17 cellular contexts compared by ENCODE assay signal in the genomic region with DNA sequence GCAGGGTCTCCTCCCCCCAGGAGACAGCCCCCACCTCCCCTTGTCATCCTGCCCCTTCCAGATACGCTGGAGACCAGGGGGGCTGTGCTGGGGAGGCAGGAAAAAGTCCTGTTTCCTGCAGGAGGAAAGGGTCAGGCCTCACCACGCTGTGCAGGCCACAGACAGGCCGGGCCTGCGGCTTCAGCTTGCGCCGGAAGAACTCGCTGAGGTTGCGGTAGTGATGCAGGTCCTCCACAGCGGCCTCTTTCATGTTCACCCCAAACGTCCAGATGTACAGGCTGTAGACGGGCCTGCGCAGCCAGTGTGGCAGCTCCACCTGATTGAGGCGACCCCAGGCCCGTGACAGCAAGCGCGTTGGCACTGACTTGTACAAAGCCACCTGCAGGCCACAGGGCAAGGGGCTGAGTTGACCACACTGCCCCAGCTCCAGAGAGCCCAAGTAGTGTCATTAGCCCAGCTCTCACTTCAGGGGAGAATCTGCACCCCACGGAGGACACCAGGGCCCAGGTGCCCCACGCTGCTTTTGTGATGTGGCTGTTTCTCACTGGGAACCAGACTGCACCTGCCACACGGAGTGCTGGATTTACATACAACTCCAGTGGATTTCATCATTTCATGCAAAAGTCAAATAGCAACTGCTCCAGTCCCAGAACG. TPM values are rescaled to one million over a fixed set of nuclear protein-coding genes. Genes with fewer than 3 reads are reported as not detected.
DNase-seq lines count a peak whose midpoint lies in the region; ATAC-seq and TF ChIP-seq lines count a peak whose summit lies in the region.
"Had no signal": no experiment of that assay in that cellular context is flagged by ENCODE, and none has a peak within 500 bp of the region (broad histone marks: within the 10 kb centered on the region; RNA-seq: fewer than 3 reads in every experiment).

No MANE protein-coding gene starts in this region.

- H3K27ac ChIP-seq in vagina, result no peak overlapping the region
- H3K27ac ChIP-seq: cardiac muscle cell, left lung, upper lobe of right lung had no signal

- peak overlapping the region; percentile 80 for H3K27ac Mint-ChIP-seq in stimulated activated naive CD8-positive, alpha-beta T cell treated with anti-CD3 and anti-CD28 coated beads, Interleukin-15, Interleukin-2, amounts not matched to agents 100 ng/mL and 50 ng/mL, for 24 hours
- peak overlapping the region; percentile 67 for H3K27ac Mint-ChIP-seq in activated CD8-positive, alpha-beta T cell treated with anti-CD3 and anti-CD28 coated beads, Interleukin-2, amount 10 ng/mL, durations not matched to agents 7 days and 5 days
- peak overlapping the region; percentile 69 to 89 (median 86) for H3K27ac Mint-ChIP-seq in immature natural killer cell
- no peak overlapping the region for H3K27ac Mint-ChIP-seq in T-helper 2 cell treated with Interferon-gamma antibody and Interleukin-4, amounts not matched to agents 5 μg/mL and 100 μg/mL, for 36 hours

- no peak overlapping the region for H3K4me3 ChIP-seq in vagina
- H3K4me3 ChIP-seq: adrenal gland, cardiac muscle cell, left lung, upper lobe of right lung had no signal

- DNase-seq in stimulated activated naive CD8-positive, alpha-beta T cell treated with anti-CD3 and anti-CD28 coated beads, Interleukin-15, Interleukin-2, amounts not matched to agents 100 U/mL and 50 U/mL, for 24 hours, result no peak
- DNase-seq in activated CD8-positive, alpha-beta T cell treated with anti-CD3 and anti-CD28 coated beads, Interleukin-2, amount 10 ng/mL, durations not matched to agents 7 days and 5 days, result no peak
- DNase-seq in immature natural killer cell (peak; percentile 26 to 45 (median 44)), vagina (ENCODE audit: extremely low spot score in 2 of 2) (no peak)
- no peak for DNase-seq in T-helper 2 cell treated with Interferon-gamma antibody and Interleukin-4, amounts not matched to agents 5 μg/mL and 100 μg/mL, for 36 hours (ENCODE audit: low spot score)
- DNase-seq: activated CD4-positive, CD25-positive, alpha-beta regulatory T cell; adrenal gland; Kasumi-1; NCI-H2107; NCI-H526 treated with DMSO at 0.1 percent for 48 hours; occipital lobe; stimulated activated naive CD4-positive, alpha-beta T cell treated with Interleukin-2 at 50 U/mL for 16 hours; upper lobe of right lung had no signal

- H3K27me3 ChIP-seq in vagina, result no peaks in the 10 kb centered on the region
- H3K27me3 ChIP-seq: adrenal gland, cardiac muscle cell, left lung, upper lobe of right lung had no signal

- POLR2A ChIA-PET in activated CD8-positive, alpha-beta T cell treated with anti-CD3 and anti-CD28 coated beads, Interleukin-2, amount 10 ng/mL, durations not matched to agents 7 days and 5 days (lab: Charles Lee), result interaction anchor here (0.8 to 2.5 kb wide), 2 partner anchors 9 to 40 kb away, joined by 3 to 15 read pairs; no protein-coding TSS in a partner anchor

- no peak for ATAC-seq in stimulated activated naive CD8-positive, alpha-beta T cell treated with anti-CD3 and anti-CD28 coated beads, Interleukin-15, Interleukin-2, amounts not matched to agents 100 U/mL and 50 U/mL, for 24 hours
- no peak for ATAC-seq in activated CD8-positive, alpha-beta T cell treated with anti-CD3 and anti-CD28 coated beads, Interleukin-2, amount 10 ng/mL, durations not matched to agents 7 days and 5 days
- no peak for ATAC-seq in HG03460 (IDR thresholded peaks at IDR 0.05; ENCODE audit: unreplicated experiment)
- ATAC-seq: left lung, upper lobe of right lung had no signal

- intact Hi-C loops in vagina (cut with DNase I), result no loop called here

- CTCF ChIA-PET in activated CD8-positive, alpha-beta T cell treated with anti-CD3 and anti-CD28 coated beads, Interleukin-2, amount 10 ng/mL, durations not matched to agents 7 days and 5 days (lab: Charles Lee), result interaction anchor here (1.5 to 2.4 kb wide), 2 partner anchors 9 to 65 kb away, joined by 4 to 5 read pairs; no protein-coding TSS in a partner anchor

- H3K9me3 ChIP-seq in vagina, result no peaks in the 10 kb centered on the region
- H3K9me3 ChIP-seq: adrenal gland, left lung, upper lobe of right lung had no signal

- no peak for TF ChIP-seq POLR2A in vagina (IDR thresholded peaks at IDR 0.05)

- no peak overlapping the region for H3K4me3 Mint-ChIP-seq in stimulated activated naive CD8-positive, alpha-beta T cell treated with anti-CD3 and anti-CD28 coated beads, Interleukin-15, Interleukin-2, amounts not matched to agents 100 ng/mL and 50 ng/mL, for 24 hours
- H3K4me3 Mint-ChIP-seq in activated CD8-positive, alpha-beta T cell treated with anti-CD3 and anti-CD28 coated beads, Interleukin-2, amount 10 ng/mL, durations not matched to agents 7 days and 5 days, result no peak overlapping the region
- peak overlapping the region in 4 of 5 donors; percentile 23 to 40 (median 34) for H3K4me3 Mint-ChIP-seq in immature natural killer cell
- no peak overlapping the region for H3K4me3 Mint-ChIP-seq in T-helper 2 cell treated with Interferon-gamma antibody and Interleukin-4, amounts not matched to agents 5 μg/mL and 100 μg/mL, for 36 hours

- no peak for TF ChIP-seq CTCF in vagina (IDR thresholded peaks at IDR 0.05)

- H3K27me3 Mint-ChIP-seq in stimulated activated naive CD8-positive, alpha-beta T cell treated with anti-CD3 and anti-CD28 coated beads, Interleukin-15, Interleukin-2, amounts not matched to agents 100 ng/mL and 50 ng/mL, for 24 hours, result no peaks in the 10 kb centered on the region
- no peaks in the 10 kb centered on the region for H3K27me3 Mint-ChIP-seq in activated CD8-positive, alpha-beta T cell treated with anti-CD3 and anti-CD28 coated beads, Interleukin-2, amount 10 ng/mL, durations not matched to agents 7 days and 5 days (ENCODE audit: low read depth)
- H3K27me3 Mint-ChIP-seq in immature natural killer cell (ENCODE audit: low read depth in 3 of 3), result peaks cover 5 to 19% (median 6%) of the 10 kb centered on the region in 3 donors
- H3K27me3 Mint-ChIP-seq in T-helper 2 cell treated with Interferon-gamma antibody and Interleukin-4, amounts not matched to agents 5 μg/mL and 100 μg/mL, for 36 hours (ENCODE audit: low read depth), result no peaks in the 10 kb centered on the region

- peaks cover 21% of the 10 kb centered on the region for H3K4me1 ChIP-seq in vagina

- peaks cover 0 to 43% of the 10 kb centered on the region in 2 donors for H3K36me3 ChIP-seq in vagina

- H3K4me1 Mint-ChIP-seq in stimulated activated naive CD8-positive, alpha-beta T cell treated with anti-CD3 and anti-CD28 coated beads, Interleukin-15, Interleukin-2, amounts not matched to agents 100 ng/mL and 50 ng/mL, for 24 hours (ENCODE audit: low read depth), result peaks cover 28% of the 10 kb centered on the region
- H3K4me1 Mint-ChIP-seq in activated CD8-positive, alpha-beta T cell treated with anti-CD3 and anti-CD28 coated beads, Interleukin-2, amount 10 ng/mL, durations not matched to agents 7 days and 5 days (ENCODE audit: low read depth), result peaks cover 11% of the 10 kb centered on the region
- H3K4me1 Mint-ChIP-seq in immature natural killer cell, result peaks cover 12 to 23% of the 10 kb centered on the region in 2 donors
- no peaks in the 10 kb centered on the region for H3K4me1 Mint-ChIP-seq in T-helper 2 cell treated with Interferon-gamma antibody and Interleukin-4, amounts not matched to agents 5 μg/mL and 100 μg/mL, for 36 hours (ENCODE audit: low read depth)

- H3K36me3 Mint-ChIP-seq in stimulated activated naive CD8-positive, alpha-beta T cell treated with anti-CD3 and anti-CD28 coated beads, Interleukin-15, Interleukin-2, amounts not matched to agents 100 ng/mL and 50 ng/mL, for 24 hours (ENCODE audit: low read depth), result peaks cover 46% of the 10 kb centered on the region
- peaks cover 18% of the 10 kb centered on the region for H3K36me3 Mint-ChIP-seq in activated CD8-positive, alpha-beta T cell treated with anti-CD3 and anti-CD28 coated beads, Interleukin-2, amount 10 ng/mL, durations not matched to agents 7 days and 5 days (ENCODE audit: low read depth)
- peaks cover 0 to 3% (median 0%) of the 10 kb centered on the region in 3 donors for H3K36me3 Mint-ChIP-seq in immature natural killer cell
- H3K36me3 Mint-ChIP-seq in T-helper 2 cell treated with Interferon-gamma antibody and Interleukin-4, amounts not matched to agents 5 μg/mL and 100 μg/mL, for 36 hours (ENCODE audit: low read depth), result peaks cover 19% of the 10 kb centered on the region

- H3K9me3 Mint-ChIP-seq in stimulated activated naive CD8-positive, alpha-beta T cell treated with anti-CD3 and anti-CD28 coated beads, Interleukin-15, Interleukin-2, amounts not matched to agents 100 ng/mL and 50 ng/mL, for 24 hours, result no peaks in the 10 kb centered on the region
- H3K9me3 Mint-ChIP-seq in activated CD8-positive, alpha-beta T cell treated with anti-CD3 and anti-CD28 coated beads, Interleukin-2, amount 10 ng/mL, durations not matched to agents 7 days and 5 days (ENCODE audit: insufficient read depth), result no peaks in the 10 kb centered on the region
- H3K9me3 Mint-ChIP-seq in immature natural killer cell, result no peaks in the 10 kb centered on the region
- no peaks in the 10 kb centered on the region for H3K9me3 Mint-ChIP-seq in T-helper 2 cell treated with Interferon-gamma antibody and Interleukin-4, amounts not matched to agents 5 μg/mL and 100 μg/mL, for 36 hours

RNA-seq across cellular contexts. Expression of gene PISD, which starts 40.4 kb away (rescaled TPM):
- 10 to 100 TPM; 28.8 to 29.2 TPM for total RNA-seq in activated CD8-positive, alpha-beta T cell treated with anti-CD3 and anti-CD28 coated beads, Interleukin-2, amount 10 ng/mL, durations not matched to agents 7 days and 5 days
- polyA plus RNA-seq in immature natural killer cell, result 10 to 100 TPM; 16.3 to 34.8 (median 25.3) TPM
- 50.3 TPM for total RNA-seq in vagina

Comparison
In these comparisons a context has a peak if more than half of its experiments do, and no peak if none do; other contexts are left out.
1. H3K4me3 Mint-ChIP-seq: peak in immature natural killer cell (4 of 5); none in stimulated activated naive CD8-positive, alpha-beta T cell treated with anti-CD3 and anti-CD28 coated beads, Interleukin-15, Interleukin-2, amounts not matched to agents 100 ng/mL and 50 ng/mL, for 24 hours (single experiment), activated CD8-positive, alpha-beta T cell treated with anti-CD3 and anti-CD28 coated beads, Interleukin-2, amount 10 ng/mL, durations not matched to agents 7 days and 5 days (single experiment) and T-helper 2 cell treated with Interferon-gamma antibody and Interleukin-4, amounts not matched to agents 5 μg/mL and 100 μg/mL, for 36 hours (single experiment).
2. DNase-seq: peak in immature natural killer cell (3 of 3); none in stimulated activated naive CD8-positive, alpha-beta T cell treated with anti-CD3 and anti-CD28 coated beads, Interleukin-15, Interleukin-2, amounts not matched to agents 100 U/mL and 50 U/mL, for 24 hours (single experiment), activated CD8-positive, alpha-beta T cell treated with anti-CD3 and anti-CD28 coated beads, Interleukin-2, amount 10 ng/mL, durations not matched to agents 7 days and 5 days (single experiment), vagina (0 of 2) and T-helper 2 cell treated with Interferon-gamma antibody and Interleukin-4, amounts not matched to agents 5 μg/mL and 100 μg/mL, for 36 hours (single experiment).